23 cellular contexts compared by ENCODE assay signal in genomic region chr16:78228704-78229103, GRCh38.
"Had no signal": no experiment of that assay in that cellular context is flagged by ENCODE, and none has a peak within 500 bp of the region (broad histone marks: within the 10 kb centered on the region; RNA-seq: fewer than 3 reads in every experiment).

No MANE protein-coding gene starts in this region.

- DNase-seq: hypothalamus; immature natural killer cell; kidney; left ventricle myocardium inferior; midbrain; naive thymus-derived CD8-positive, alpha-beta T cell; nucleus accumbens; pancreas; posterior cingulate gyrus; retina; right cardiac atrium; sigmoid colon; small intestine; spleen; stimulated activated CD4-positive, alpha-beta T cell treated with anti-CD3 and anti-CD28 coated beads, Interleukin-4, amount 100 ng/mL, for 24 hours; stimulated activated naive CD4-positive, alpha-beta T cell; tibial artery; trophoblast cell; upper lobe of right lung had no signal

- H3K4me1 ChIP-seq: pancreas, spleen, upper lobe of right lung had no signal

- H3K36me3 ChIP-seq: left ventricle myocardium inferior, pancreas, prostate gland, sigmoid colon, spleen, suprapubic skin, thoracic aorta, tibial artery, upper lobe of right lung had no signal

- H3K9me3 ChIP-seq: left ventricle myocardium inferior, pancreas, prostate gland, sigmoid colon, spleen, suprapubic skin, thoracic aorta, tibial artery, upper lobe of right lung had no signal

- H3K27ac ChIP-seq: left ventricle myocardium inferior, pancreas, prostate gland, sigmoid colon, spleen, suprapubic skin, thoracic aorta, tibial artery, upper lobe of right lung had no signal

- H3K27me3 ChIP-seq: pancreas, sigmoid colon, spleen, suprapubic skin, tibial artery, upper lobe of right lung had no signal

- H3K4me3 ChIP-seq: left ventricle myocardium inferior, pancreas, prostate gland, sigmoid colon, spleen, suprapubic skin, thoracic aorta, tibial artery, upper lobe of right lung had no signal

- ATAC-seq: naive thymus-derived CD8-positive, alpha-beta T cell; pancreas; right cardiac atrium; stimulated activated effector memory CD8-positive, alpha-beta T cell treated with anti-CD3 and anti-CD28 coated beads, Interleukin-12 subunit alpha, Interleukin-12 subunit beta, amount 100 ng/mL, for 72 hours; upper lobe of right lung had no signal
